1 cellular context compared by ENCODE assay signal in the genomic region with DNA sequence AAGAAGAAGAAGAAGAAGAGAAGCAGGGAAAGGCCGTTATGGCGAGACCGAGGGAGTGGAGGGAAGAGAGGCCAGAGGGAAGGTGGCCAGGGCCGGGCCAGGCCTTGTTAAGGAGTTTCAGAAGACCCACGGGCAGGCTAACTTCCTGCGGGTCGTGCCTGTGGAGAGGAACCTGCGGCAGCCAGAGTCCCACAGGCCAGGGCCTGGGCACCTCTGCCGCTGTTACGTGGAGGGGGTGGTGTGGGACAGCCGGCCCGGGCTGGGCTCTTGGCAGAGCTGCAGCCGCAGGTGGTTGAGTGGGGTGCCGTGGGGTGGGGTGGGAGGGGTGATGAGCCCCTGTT.
TF ChIP-seq lines count a peak whose summit lies in the region.

No MANE protein-coding gene starts in this region.

TF ChIP-seq in K562, 482 proteins besides CTCF, POLR2A, EP300 and RAD21:
- TF ChIP-seq GTF3C2 (IDR thresholded peaks at IDR 0.05; ENCODE audit: borderline replicate concordance, extremely low read depth, insufficient read length): no peak
- TF ChIP-seq ZNF449 (CRISPR knock-in tag; IDR thresholded peaks at IDR 0.05): no peak
- TF ChIP-seq MTF1 (CRISPR knock-in tag; IDR thresholded peaks at IDR 0.05; ENCODE audit: borderline replicate concordance): no peak
- no peak for TF ChIP-seq ZFP30 (CRISPR knock-in tag; IDR thresholded peaks at IDR 0.05; ENCODE audit: borderline replicate concordance)
- TF ChIP-seq, protein P1, sequence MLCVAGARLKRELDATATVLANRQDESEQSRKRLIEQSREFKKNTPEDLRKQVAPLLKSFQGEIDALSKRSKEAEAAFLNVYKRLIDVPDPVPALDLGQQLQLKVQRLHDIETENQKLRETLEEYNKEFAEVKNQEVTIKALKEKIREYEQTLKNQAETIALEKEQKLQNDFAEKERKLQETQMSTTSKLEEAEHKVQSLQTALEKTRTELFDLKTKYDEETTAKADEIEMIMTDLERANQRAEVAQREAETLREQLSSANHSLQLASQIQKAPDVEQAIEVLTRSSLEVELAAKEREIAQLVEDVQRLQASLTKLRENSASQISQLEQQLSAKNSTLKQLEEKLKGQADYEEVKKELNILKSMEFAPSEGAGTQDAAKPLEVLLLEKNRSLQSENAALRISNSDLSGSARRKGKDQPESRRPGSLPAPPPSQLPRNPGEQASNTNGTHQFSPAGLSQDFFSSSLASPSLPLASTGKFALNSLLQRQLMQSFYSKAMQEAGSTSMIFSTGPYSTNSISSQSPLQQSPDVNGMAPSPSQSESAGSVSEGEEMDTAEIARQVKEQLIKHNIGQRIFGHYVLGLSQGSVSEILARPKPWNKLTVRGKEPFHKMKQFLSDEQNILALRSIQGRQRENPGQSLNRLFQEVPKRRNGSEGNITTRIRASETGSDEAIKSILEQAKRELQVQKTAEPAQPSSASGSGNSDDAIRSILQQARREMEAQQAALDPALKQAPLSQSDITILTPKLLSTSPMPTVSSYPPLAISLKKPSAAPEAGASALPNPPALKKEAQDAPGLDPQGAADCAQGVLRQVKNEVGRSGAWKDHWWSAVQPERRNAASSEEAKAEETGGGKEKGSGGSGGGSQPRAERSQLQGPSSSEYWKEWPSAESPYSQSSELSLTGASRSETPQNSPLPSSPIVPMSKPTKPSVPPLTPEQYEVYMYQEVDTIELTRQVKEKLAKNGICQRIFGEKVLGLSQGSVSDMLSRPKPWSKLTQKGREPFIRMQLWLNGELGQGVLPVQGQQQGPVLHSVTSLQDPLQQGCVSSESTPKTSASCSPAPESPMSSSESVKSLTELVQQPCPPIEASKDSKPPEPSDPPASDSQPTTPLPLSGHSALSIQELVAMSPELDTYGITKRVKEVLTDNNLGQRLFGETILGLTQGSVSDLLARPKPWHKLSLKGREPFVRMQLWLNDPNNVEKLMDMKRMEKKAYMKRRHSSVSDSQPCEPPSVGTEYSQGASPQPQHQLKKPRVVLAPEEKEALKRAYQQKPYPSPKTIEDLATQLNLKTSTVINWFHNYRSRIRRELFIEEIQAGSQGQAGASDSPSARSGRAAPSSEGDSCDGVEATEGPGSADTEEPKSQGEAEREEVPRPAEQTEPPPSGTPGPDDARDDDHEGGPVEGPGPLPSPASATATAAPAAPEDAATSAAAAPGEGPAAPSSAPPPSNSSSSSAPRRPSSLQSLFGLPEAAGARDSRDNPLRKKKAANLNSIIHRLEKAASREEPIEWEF (CRISPR knock-in tag; IDR thresholded peaks at IDR 0.05): peak; percentile 81; the same call in 1 of the 2 replicates
- no peak for TF ChIP-seq SPI1 (IDR thresholded peaks at IDR 0.05; ENCODE audit: borderline replicate concordance, low read depth, low read length)
- TF ChIP-seq ZNF184 (CRISPR knock-in tag; IDR thresholded peaks at IDR 0.05): no peak
- 0 out of 2 replicates have a peak, but pooled peaks have one; percentile 5 for TF ChIP-seq ZNF263 (CRISPR knock-in tag; IDR thresholded peaks at IDR 0.05; ENCODE audit: borderline replicate concordance)
- no peak for TF ChIP-seq ZNF239 (CRISPR knock-in tag; IDR thresholded peaks at IDR 0.05)
- no peak for TF ChIP-seq RFX1 (IDR thresholded peaks at IDR 0.05)
- TF ChIP-seq, protein P2, sequence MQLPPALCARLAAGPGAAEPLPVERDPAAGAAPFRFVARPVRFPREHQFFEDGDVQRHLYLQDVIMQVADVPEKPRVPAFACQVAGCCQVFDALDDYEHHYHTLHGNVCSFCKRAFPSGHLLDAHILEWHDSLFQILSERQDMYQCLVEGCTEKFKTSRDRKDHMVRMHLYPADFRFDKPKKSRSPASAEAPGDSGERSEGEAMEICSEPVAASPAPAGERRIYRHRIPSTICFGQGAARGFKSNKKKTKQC (CRISPR knock-in tag; IDR thresholded peaks at IDR 0.05): no peak
- TF ChIP-seq STAT6 (CRISPR knock-in tag; IDR thresholded peaks at IDR 0.05): no peak
- no peak for TF ChIP-seq JUND (IDR thresholded peaks at IDR 0.05; ENCODE audit: borderline replicate concordance, low read depth, low read length)
- no peak for TF ChIP-seq JUND (tag; IDR thresholded peaks at IDR 0.05; ENCODE audit: borderline replicate concordance, low read depth, low read length)
- no peak for TF ChIP-seq SRSF3 (IDR thresholded peaks at IDR 0.05; ENCODE audit: insufficient read depth, low read length)
- no peak for TF ChIP-seq NCOA6 (IDR thresholded peaks at IDR 0.05)
- TF ChIP-seq, protein P3, sequence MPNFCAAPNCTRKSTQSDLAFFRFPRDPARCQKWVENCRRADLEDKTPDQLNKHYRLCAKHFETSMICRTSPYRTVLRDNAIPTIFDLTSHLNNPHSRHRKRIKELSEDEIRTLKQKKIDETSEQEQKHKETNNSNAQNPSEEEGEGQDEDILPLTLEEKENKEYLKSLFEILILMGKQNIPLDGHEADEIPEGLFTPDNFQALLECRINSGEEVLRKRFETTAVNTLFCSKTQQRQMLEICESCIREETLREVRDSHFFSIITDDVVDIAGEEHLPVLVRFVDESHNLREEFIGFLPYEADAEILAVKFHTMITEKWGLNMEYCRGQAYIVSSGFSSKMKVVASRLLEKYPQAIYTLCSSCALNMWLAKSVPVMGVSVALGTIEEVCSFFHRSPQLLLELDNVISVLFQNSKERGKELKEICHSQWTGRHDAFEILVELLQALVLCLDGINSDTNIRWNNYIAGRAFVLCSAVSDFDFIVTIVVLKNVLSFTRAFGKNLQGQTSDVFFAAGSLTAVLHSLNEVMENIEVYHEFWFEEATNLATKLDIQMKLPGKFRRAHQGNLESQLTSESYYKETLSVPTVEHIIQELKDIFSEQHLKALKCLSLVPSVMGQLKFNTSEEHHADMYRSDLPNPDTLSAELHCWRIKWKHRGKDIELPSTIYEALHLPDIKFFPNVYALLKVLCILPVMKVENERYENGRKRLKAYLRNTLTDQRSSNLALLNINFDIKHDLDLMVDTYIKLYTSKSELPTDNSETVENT (CRISPR knock-in tag; IDR thresholded peaks at IDR 0.05): no peak
- TF ChIP-seq SMARCE1 (IDR thresholded peaks at IDR 0.05): no peak
- no peak for TF ChIP-seq ZNF311 (CRISPR knock-in tag; IDR thresholded peaks at IDR 0.05)
- TF ChIP-seq SMC3 (conservative IDR thresholded peaks at IDR 0.05; ENCODE audit: insufficient read depth, low read depth, low read length): no peak
- no peak for TF ChIP-seq ZNF408 (CRISPR knock-in tag; IDR thresholded peaks at IDR 0.05; ENCODE audit: low read depth)
- no peak for TF ChIP-seq HNRNPUL1 (IDR thresholded peaks at IDR 0.05; ENCODE audit: low read length)
- no peak for TF ChIP-seq SMARCA5 (IDR thresholded peaks at IDR 0.05)
- no peak for TF ChIP-seq PHF21A (IDR thresholded peaks at IDR 0.05; ENCODE audit: borderline replicate concordance, low read depth)
- TF ChIP-seq CHD4 (IDR thresholded peaks at IDR 0.05; ENCODE audit: insufficient read depth, insufficient replicate concordance, low read depth, low read length, poor library complexity, severe bottlenecking): no peak
- no peak for TF ChIP-seq STAT5B (CRISPR knock-in tag; IDR thresholded peaks at IDR 0.05)
- no peak for TF ChIP-seq FOXA1 (IDR thresholded peaks at IDR 0.05; ENCODE audit: borderline replicate concordance)
- no peak for TF ChIP-seq ELK1 (CRISPR knock-in tag; IDR thresholded peaks at IDR 0.05)
- 0 out of 4 replicates have a peak, but pooled peaks of 1 of the 2 experiments have one; percentile 31 for TF ChIP-seq MAZ (CRISPR knock-in tag; conservative IDR thresholded peaks at IDR 0.05 in 1 of 2, IDR thresholded peaks at IDR 0.05 in 1 of 2)
- no peak for TF ChIP-seq ATF1 (CRISPR knock-in tag; IDR thresholded peaks at IDR 0.05)
- no peak for TF ChIP-seq ATF1 (tag; IDR thresholded peaks at IDR 0.05)
- TF ChIP-seq CREB3L1 (IDR thresholded peaks at IDR 0.05; ENCODE audit: borderline replicate concordance, low read depth): no peak
- peak; percentile 66; the same call in 1 of the 2 replicates for TF ChIP-seq VEZF1 (CRISPR knock-in tag; IDR thresholded peaks at IDR 0.05)
- 0 out of 2 replicates have a peak, but pooled peaks have one; percentile 26 for TF ChIP-seq EGR1 (conservative IDR thresholded peaks at IDR 0.05)
